In genomic region chr5:43312076-43312620, GRCh38 we compare ENCODE assay signal across 7 cellular contexts. TPM values are rescaled to one million over a fixed set of nuclear protein-coding genes. Genes with fewer than 3 reads are reported as not detected.
DNase-seq lines count a peak whose midpoint lies in the region; ATAC-seq and TF ChIP-seq lines count a peak whose summit lies in the region.

No MANE protein-coding gene starts in this region.

- H3K4me2 ChIP-seq in SU-DHL-6 (ENCODE audit: low read depth, low read length, poor library complexity, severe bottlenecking) (peak overlapping the region; percentile 96), smooth muscle cell (peak overlapping the region; percentile 88)

- H3K27me3 ChIP-seq in HAP-1 (ENCODE audit: low read depth), result no peaks in the 10 kb centered on the region
- H3K27me3 ChIP-seq in SU-DHL-6 (ENCODE audit: low read length), result no peaks in the 10 kb centered on the region
- H3K27me3 ChIP-seq in foreskin keratinocyte, result no peaks in the 10 kb centered on the region
- no peaks in the 10 kb centered on the region for H3K27me3 ChIP-seq in smooth muscle cell (ENCODE audit: low read depth)

- DNase-seq in HAP-1 (ENCODE audit: low spot score in 2 of 2) (no peak), foreskin keratinocyte (no peak), smooth muscle cell (lab: John Stamatoyannopoulos, UW; ENCODE audit: unreplicated experiment) (no peak), DMS153 treated with DMSO at 0.1 percent for 48 hours (lab: John Stamatoyannopoulos, UW; ENCODE audit: unreplicated experiment) (no peak), medulla oblongata (ENCODE audit: extremely low spot score) (no peak)

- H3K27ac ChIP-seq in SU-DHL-6 (ENCODE audit: low read depth, low read length), result peak overlapping the region; percentile 92
- peak overlapping the region; percentile 91 for H3K27ac ChIP-seq in foreskin keratinocyte
- peak overlapping the region; percentile 90 for H3K27ac ChIP-seq in smooth muscle cell (ENCODE audit: low read depth)

- TF ChIP-seq CTCF in SU-DHL-6 (IDR thresholded peaks at IDR 0.05; ENCODE audit: insufficient read depth, low read length, poor library complexity, severe bottlenecking), result no peak
- TF ChIP-seq CTCF in foreskin keratinocyte (conservative IDR thresholded peaks at IDR 0.05), result no peak
- no peak for TF ChIP-seq CTCF in smooth muscle cell (IDR thresholded peaks at IDR 0.05; ENCODE audit: borderline replicate concordance, insufficient read depth, poor library complexity, severe bottlenecking)

- WGBS in smooth muscle cell (ENCODE audit: low lambda C conversion rate), result 11% methylated on average over 5 of the region's 5 CpGs

- peaks cover 45% of the 10 kb centered on the region for H3K4me1 ChIP-seq in HAP-1
- peaks cover 26% of the 10 kb centered on the region for H3K4me1 ChIP-seq in foreskin keratinocyte
- H3K4me1 ChIP-seq in smooth muscle cell (ENCODE audit: low read depth), result peaks cover 48% of the 10 kb centered on the region

- no peaks in the 10 kb centered on the region for H3K9me2 ChIP-seq in SU-DHL-6 (replicated peaks; ENCODE audit: insufficient read depth, low read length)

- H2AFZ ChIP-seq in SU-DHL-6 (ENCODE audit: low read depth, low read length, severe bottlenecking) (no peak overlapping the region), smooth muscle cell (ENCODE audit: low read depth) (no peak overlapping the region)

- no peaks in the 10 kb centered on the region for H3K9me3 ChIP-seq in HAP-1
- H3K9me3 ChIP-seq in SU-DHL-6 (ENCODE audit: insufficient read depth, low read length), result no peaks in the 10 kb centered on the region
- no peaks in the 10 kb centered on the region for H3K9me3 ChIP-seq in smooth muscle cell (replicated peaks; ENCODE audit: low read depth)

- H4K20me1 ChIP-seq in SU-DHL-6 (ENCODE audit: low read depth, low read length), result peaks cover 51% of the 10 kb centered on the region
- H4K20me1 ChIP-seq in smooth muscle cell (ENCODE audit: low read depth), result peaks cover 60% of the 10 kb centered on the region

- ATAC-seq in foreskin keratinocyte, result no peak
- ATAC-seq in activated CD4-positive, CD25-positive, alpha-beta regulatory T cell treated with anti-CD3 and anti-CD28 coated beads, Interleukin-2, amount 50 U/mL, for 24 hours, result no peak

- in situ Hi-C loops in HAP-1 (cut with MboI; ENCODE audit: low sequenced_read_pairs), result no loop called here

- peaks cover 60% of the 10 kb centered on the region for H3K79me2 ChIP-seq in SU-DHL-6 (ENCODE audit: insufficient read depth, low read length)
- peaks cover 60% of the 10 kb centered on the region for H3K79me2 ChIP-seq in smooth muscle cell (ENCODE audit: low read depth)

- peak overlapping the region; percentile 95 for H3K4me3 ChIP-seq in HAP-1
- H3K4me3 ChIP-seq in SU-DHL-6 (ENCODE audit: insufficient read depth, low read length, poor library complexity, severe bottlenecking), result peak overlapping the region; percentile 79
- H3K4me3 ChIP-seq in smooth muscle cell, result peak overlapping the region; percentile 89

- peaks cover 15% of the 10 kb centered on the region; the same call in 1 of the 2 replicates for H3F3A ChIP-seq in SU-DHL-6 (ENCODE audit: insufficient read depth)
- H3F3A ChIP-seq in smooth muscle cell (ENCODE audit: low read depth), result peaks cover 7% of the 10 kb centered on the region

- H3K9ac ChIP-seq in SU-DHL-6 (ENCODE audit: low read length) (peak overlapping the region; percentile 93), smooth muscle cell (ENCODE audit: low read depth) (peak overlapping the region; percentile 95)

- no peaks in the 10 kb centered on the region; the same call in 1 of the 2 replicates for H3K36me3 ChIP-seq in HAP-1 (replicated peaks)
- H3K36me3 ChIP-seq in SU-DHL-6 (ENCODE audit: low read length), result peaks cover 43% of the 10 kb centered on the region
- no peaks in the 10 kb centered on the region for H3K36me3 ChIP-seq in smooth muscle cell (ENCODE audit: low read depth)

RNA-seq across cellular contexts. Expression of gene HMGCS1, which starts 1.1 kb away (rescaled TPM):
- total RNA-seq in foreskin keratinocyte (511 and 581 TPM in 2 replicates), smooth muscle cell (94.0 and 147 TPM in 2 replicates)
- polyA plus RNA-seq in foreskin keratinocyte (190 and 257 TPM in 2 replicates), smooth muscle cell (40.0 and 51.8 TPM in 2 replicates)
